In the genomic region with DNA sequence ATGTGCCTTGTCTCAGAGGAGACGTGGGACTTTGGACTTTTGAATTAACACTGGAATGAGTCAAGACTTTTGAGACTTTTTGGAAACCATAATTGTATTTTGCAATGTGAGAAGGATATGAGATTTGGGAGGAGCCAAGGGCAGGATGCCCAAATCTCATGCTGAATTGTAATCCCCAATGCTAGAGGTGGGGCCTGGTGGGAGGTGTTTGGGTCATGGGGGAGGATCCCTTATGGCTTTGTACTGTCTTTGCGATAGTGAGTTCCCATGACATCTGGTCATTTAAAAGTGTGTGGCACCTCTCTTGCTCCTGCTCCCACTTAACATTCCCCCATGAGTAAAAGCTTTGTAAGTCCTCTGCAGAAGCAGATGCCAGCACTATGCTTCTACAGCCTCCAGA, we compare ENCODE assay signal across 22 cellular contexts.
"Had no signal": no experiment of that assay in that cellular context is flagged by ENCODE, and none has a peak within 500 bp of the region (broad histone marks: within the 10 kb centered on the region; RNA-seq: fewer than 3 reads in every experiment).

No MANE protein-coding gene starts in this region.

- H3K27me3 ChIP-seq: adrenal gland, colonic mucosa, esophagus squamous epithelium, sigmoid colon, stomach, uterus had no signal

- ATAC-seq: activated CD8-positive, alpha-beta T cell treated with anti-CD3 and anti-CD28 coated beads, Interleukin-2, amount 10 ng/mL, durations not matched to agents 7 days and 5 days; activated naive CD4-positive, alpha-beta T cell treated with anti-CD3 and anti-CD28 coated beads, Interleukin-2, amount 50 U/mL, for 72 hours; stimulated activated memory B cell treated with anti-CD40 and anti-IgM and Interleukin-4, amounts not matched to agents 10 μg/mL and 1 μg/mL and 100 μg/mL, for 72 hours had no signal

- DNase-seq: activated CD4-positive, alpha-beta T cell treated with anti-CD3 and anti-CD28 coated beads for 1 hour; activated CD4-positive, alpha-beta T cell treated with anti-CD3 and anti-CD28 coated beads, Interleukin-2, amount 50 U/mL, for 1 hour; activated CD8-positive, alpha-beta T cell treated with anti-CD3 and anti-CD28 coated beads, Interleukin-2, amount 10 ng/mL, durations not matched to agents 7 days and 5 days; activated gamma-delta T cell treated with Interleukin-2 at 50 U/mL for 16 hours; adrenal gland; colonic mucosa; esophagus squamous epithelium; foreskin fibroblast; hippocampal formation; kidney glomerular epithelial cell; sigmoid colon; stimulated activated CD4-positive, alpha-beta T cell treated with anti-CD3 and anti-CD28 coated beads, Interleukin-15, amount 100 ng/mL, for 24 hours; stomach; T-helper 1 cell; trophoblast cell; uterus had no signal

- H3K27ac Mint-ChIP-seq: activated CD8-positive, alpha-beta T cell treated with anti-CD3 and anti-CD28 coated beads, Interleukin-2, amount 10 ng/mL, durations not matched to agents 7 days and 5 days; activated naive CD4-positive, alpha-beta T cell treated with anti-CD3 and anti-CD28 coated beads, Interleukin-2, amount 50 U/mL, for 72 hours; stimulated activated memory B cell treated with anti-CD40 and anti-IgM and Interleukin-4, amounts not matched to agents 10 μg/mL and 1 μg/mL and 100 μg/mL, for 72 hours had no signal

- H3K9ac ChIP-seq: parathyroid adenoma had no signal

- H3K27ac ChIP-seq: adrenal gland, colonic mucosa, esophagus squamous epithelium, parathyroid adenoma, sigmoid colon, stomach, uterus had no signal

- H3K79me2 ChIP-seq: parathyroid adenoma had no signal

- H3K4me1 ChIP-seq: colonic mucosa, esophagus squamous epithelium, parathyroid adenoma, sigmoid colon, stomach, uterus had no signal

- H2AFZ ChIP-seq: parathyroid adenoma had no signal

- H3K36me3 ChIP-seq: adrenal gland, colonic mucosa, uterus had no signal

- H3K4me3 Mint-ChIP-seq: activated CD8-positive, alpha-beta T cell treated with anti-CD3 and anti-CD28 coated beads, Interleukin-2, amount 10 ng/mL, durations not matched to agents 7 days and 5 days; nephron; stimulated activated memory B cell treated with anti-CD40 and anti-IgM and Interleukin-4, amounts not matched to agents 10 μg/mL and 1 μg/mL and 100 μg/mL, for 72 hours had no signal

- H3K4me1 Mint-ChIP-seq: nephron; stimulated activated memory B cell treated with anti-CD40 and anti-IgM and Interleukin-4, amounts not matched to agents 10 μg/mL and 1 μg/mL and 100 μg/mL, for 72 hours had no signal

- FAIRE-seq: astrocyte had no signal

- H3K4me2 ChIP-seq: smooth muscle cell had no signal

- H3K27me3 Mint-ChIP-seq: stimulated activated memory B cell treated with anti-CD40 and anti-IgM and Interleukin-4, amounts not matched to agents 10 μg/mL and 1 μg/mL and 100 μg/mL, for 72 hours had no signal

- H3K4me3 ChIP-seq: adrenal gland, colonic mucosa, esophagus squamous epithelium, sigmoid colon, smooth muscle cell, stomach, uterus had no signal

- H3K9me3 ChIP-seq: adrenal gland, colonic mucosa, esophagus squamous epithelium, sigmoid colon, stomach, uterus had no signal
